2 cellular contexts compared by ENCODE assay signal in the genomic region with DNA sequence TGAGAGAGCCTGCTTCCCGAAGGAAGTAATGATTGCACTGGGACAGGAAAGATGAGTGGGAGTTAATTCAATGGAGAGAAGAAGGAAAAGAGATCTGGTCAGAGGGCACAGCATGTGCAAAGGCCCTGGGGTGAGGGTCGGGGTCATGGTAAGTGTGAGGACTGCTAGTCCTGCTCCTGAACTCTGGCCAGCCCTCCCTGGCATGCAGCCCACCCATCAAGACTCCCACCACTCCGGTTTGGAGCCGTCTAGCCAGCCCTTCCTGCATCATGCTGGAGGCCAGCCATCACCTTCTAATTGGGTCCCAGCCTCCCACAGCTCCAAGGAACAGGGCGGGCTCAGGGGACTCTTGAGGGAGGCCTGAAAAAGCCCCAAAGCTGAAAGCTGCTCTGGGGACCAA.
TF ChIP-seq lines count a peak whose summit lies in the region.

No MANE protein-coding gene starts in this region.

TF ChIP-seq in H1, 55 proteins besides CTCF, POLR2A, EP300 and RAD21:
- TF ChIP-seq ATF3 (IDR thresholded peaks at IDR 0.05; ENCODE audit: insufficient read depth, low read depth, low read length) = no peak
- TF ChIP-seq SIRT6 (IDR thresholded peaks at IDR 0.05; ENCODE audit: low read length) = no peak
- TF ChIP-seq KDM1A (IDR thresholded peaks at IDR 0.05; ENCODE audit: borderline replicate concordance, low read length) = peak; percentile 58; the same call in 1 of the 2 replicates
- no peak for TF ChIP-seq NRF1 (IDR thresholded peaks at IDR 0.05; ENCODE audit: low read depth, low read length)
- no peak for TF ChIP-seq SAP30 (IDR thresholded peaks at IDR 0.05; ENCODE audit: insufficient read depth, insufficient replicate concordance, low read length)
- no peak for TF ChIP-seq ZNF274 (IDR thresholded peaks at IDR 0.05; ENCODE audit: borderline replicate concordance, extremely low read depth, low read length)
- no peak for TF ChIP-seq CBX8 (IDR thresholded peaks at IDR 0.05; ENCODE audit: borderline replicate concordance, low read depth, low read length)

TF ChIP-seq in HepG2, 621 proteins besides CTCF, POLR2A, EP300 and RAD21:
- TF ChIP-seq ZMYM3 (CRISPR knock-in tag; IDR thresholded peaks at IDR 0.05) (0 out of 2 replicates have a peak, but pooled peaks have one; percentile 31), ZNF432 (CRISPR knock-in tag; IDR thresholded peaks at IDR 0.05; ENCODE audit: borderline replicate concordance) (no peak)
